16 cellular contexts compared by ENCODE assay signal in genomic region chrX:44306336-44306735, GRCh38. TPM values are rescaled to one million over a fixed set of nuclear protein-coding genes. Genes with fewer than 3 reads are reported as not detected.
DNase-seq lines count a peak whose midpoint lies in the region; ATAC-seq and TF ChIP-seq lines count a peak whose summit lies in the region.
"Had no signal": no experiment of that assay in that cellular context is flagged by ENCODE, and none has a peak within 500 bp of the region (broad histone marks: within the 10 kb centered on the region; RNA-seq: fewer than 3 reads in every experiment).

No MANE protein-coding gene starts in this region.

- WGBS in hepatocyte (ENCODE audit: low lambda C conversion rate, missing lambda C conversion rate) = 62% methylated on average over 5 of the region's 5 CpGs

- no peaks in the 10 kb centered on the region for H4K20me1 ChIP-seq in hepatocyte (ENCODE audit: insufficient read depth, poor library complexity, severe bottlenecking)

- no peaks in the 10 kb centered on the region for H3K36me3 Mint-ChIP-seq in Calu3 (ENCODE audit: insufficient read depth, unreplicated experiment)
- H3K36me3 Mint-ChIP-seq: activated naive CD4-positive, alpha-beta T cell treated with anti-CD3 and anti-CD28 coated beads, Interleukin-2, amount 50 U/mL, for 72 hours had no signal

- H3K36me3 ChIP-seq in RWPE2 (ENCODE audit: low read depth) (no peaks in the 10 kb centered on the region), hepatocyte (replicated peaks; ENCODE audit: insufficient read depth, low read depth) (no peaks in the 10 kb centered on the region)
- H3K36me3 ChIP-seq: spleen, upper lobe of left lung had no signal

- ATAC-seq in RWPE2 (ENCODE audit: low read depth) (peak; percentile 79), HG03432 (IDR thresholded peaks at IDR 0.05; ENCODE audit: unreplicated experiment) (no peak), HG03354 (IDR thresholded peaks at IDR 0.05; ENCODE audit: poor library complexity, severe bottlenecking, unreplicated experiment) (no peak)
- ATAC-seq: activated naive CD4-positive, alpha-beta T cell treated with anti-CD3 and anti-CD28 coated beads, Interleukin-2, amount 50 U/mL, for 72 hours had no signal

- H3K79me2 ChIP-seq in hepatocyte = no peaks in the 10 kb centered on the region

- H3K4me1 Mint-ChIP-seq in Calu3 (ENCODE audit: low read depth, unreplicated experiment) = peaks cover 22% of the 10 kb centered on the region

- H3K27me3 Mint-ChIP-seq in Calu3 (ENCODE audit: unreplicated experiment) = no peaks in the 10 kb centered on the region

- H3K27me3 ChIP-seq in RWPE2 (ENCODE audit: insufficient read depth, poor library complexity, severe bottlenecking) (no peaks in the 10 kb centered on the region), hepatocyte (no peaks in the 10 kb centered on the region)
- H3K27me3 ChIP-seq: upper lobe of left lung had no signal

- DNase-seq in Calu3 (peak; percentile 61), NCI-H1436 (lab: John Stamatoyannopoulos, UW) (peak; percentile 60), RWPE2 (ENCODE audit: low spot score) (peak; percentile 56), hepatocyte (ENCODE audit: low spot score) (peak; percentile 39), cardiac septum (ENCODE audit: low spot score) (no peak), midbrain (lab: John Stamatoyannopoulos, UW) (no peak)
- DNase-seq: dorsolateral prefrontal cortex, head of caudate nucleus, NCI-H1105 treated with DMSO at 0.1 percent for 48 hours, spleen, upper lobe of left lung had no signal

- TF ChIP-seq CTCF in Calu3 (IDR thresholded peaks at IDR 0.05; ENCODE audit: unreplicated experiment) = no peak
- TF ChIP-seq CTCF in RWPE2 (IDR thresholded peaks at IDR 0.05; ENCODE audit: poor library complexity, severe bottlenecking) = no peak
- no peak for TF ChIP-seq CTCF in hepatocyte (IDR thresholded peaks at IDR 0.05; ENCODE audit: poor library complexity)

- H3K4me2 ChIP-seq in hepatocyte = no peak overlapping the region

- H3K4me3 Mint-ChIP-seq in Calu3 (ENCODE audit: low read depth, unreplicated experiment) = peak overlapping the region; percentile 28

- no peak overlapping the region for H3K4me3 ChIP-seq in RWPE2 (ENCODE audit: severe bottlenecking)
- no peak overlapping the region for H3K4me3 ChIP-seq in hepatocyte
- H3K4me3 ChIP-seq: dorsolateral prefrontal cortex, spleen, upper lobe of left lung had no signal

- CTCF ChIA-PET in Calu3 (lab: Charles Lee) = interaction anchor here (0.6 to 1.0 kb wide), 2 partner anchors 63 to 267 kb away, joined by 3 read pairs; no protein-coding TSS in a partner anchor

- no TSS peak for BruUV-seq in Calu3 (replicated peaks; lab: Mats Ljungman, UMichigan)

- H3K4me1 ChIP-seq in RWPE2 (ENCODE audit: insufficient read depth, poor library complexity, severe bottlenecking) = peaks cover 4% of the 10 kb centered on the region
- no peaks in the 10 kb centered on the region for H3K4me1 ChIP-seq in hepatocyte (ENCODE audit: insufficient read depth)
- H3K4me1 ChIP-seq: spleen, upper lobe of left lung had no signal

- intact Hi-C loops in Calu3 (cut with micrococcal nuclease; ENCODE audit: unreplicated experiment) = no loop called here
- intact Hi-C loops in cardiac septum (cut with DNase I) = no loop called here

- no peaks in the 10 kb centered on the region for H3K9me3 Mint-ChIP-seq in Calu3 (ENCODE audit: low read depth, unreplicated experiment)
- H3K9me3 Mint-ChIP-seq: activated naive CD4-positive, alpha-beta T cell treated with anti-CD3 and anti-CD28 coated beads, Interleukin-2, amount 50 U/mL, for 72 hours had no signal

- H3K27ac Mint-ChIP-seq in Calu3 (ENCODE audit: unreplicated experiment) = peak overlapping the region; percentile 72
- H3K27ac Mint-ChIP-seq: activated naive CD4-positive, alpha-beta T cell treated with anti-CD3 and anti-CD28 coated beads, Interleukin-2, amount 50 U/mL, for 72 hours had no signal

- H3K27ac ChIP-seq in RWPE2 (ENCODE audit: poor library complexity, severe bottlenecking) = peak overlapping the region; percentile 8
- peak overlapping the region; percentile 55 for H3K27ac ChIP-seq in hepatocyte
- H3K27ac ChIP-seq: dorsolateral prefrontal cortex, spleen, upper lobe of left lung had no signal

- no peaks in the 10 kb centered on the region for H3K9me2 ChIP-seq in hepatocyte (replicated peaks; ENCODE audit: insufficient read depth)

- H2AFZ ChIP-seq in hepatocyte = no peak overlapping the region

- H3K9me3 ChIP-seq in RWPE2 (ENCODE audit: severe bottlenecking) (no peaks in the 10 kb centered on the region), hepatocyte (ENCODE audit: low read depth) (no peaks in the 10 kb centered on the region)
- H3K9me3 ChIP-seq: spleen, upper lobe of left lung had no signal

RNA-seq across cellular contexts. Expression of gene EFHC2, which starts 37.1 kb away (rescaled TPM):
- total RNA-seq in Calu3 (2022) (0.95 and 1.7 TPM in 2 replicates), hepatocyte (1.8 and 3.7 TPM in 2 replicates), cardiac septum (4.3 TPM)
- polyA plus RNA-seq in hepatocyte = 0.51 and 1.3 TPM in 2 replicates
- total RNA-seq: OCI-LY7 had no signal
- polyA plus RNA-seq: liver had no signal

Comparison
In these comparisons a context has a peak if more than half of its experiments do, and no peak if none do; other contexts are left out.
1. DNase-seq: peak in Calu3 (single experiment), NCI-H1436 (single experiment), RWPE2 (single experiment) and hepatocyte (single experiment); none in cardiac septum (single experiment) and midbrain (single experiment).